Comparison of ENCODE assay signal across 23 cellular contexts in the genomic region with DNA sequence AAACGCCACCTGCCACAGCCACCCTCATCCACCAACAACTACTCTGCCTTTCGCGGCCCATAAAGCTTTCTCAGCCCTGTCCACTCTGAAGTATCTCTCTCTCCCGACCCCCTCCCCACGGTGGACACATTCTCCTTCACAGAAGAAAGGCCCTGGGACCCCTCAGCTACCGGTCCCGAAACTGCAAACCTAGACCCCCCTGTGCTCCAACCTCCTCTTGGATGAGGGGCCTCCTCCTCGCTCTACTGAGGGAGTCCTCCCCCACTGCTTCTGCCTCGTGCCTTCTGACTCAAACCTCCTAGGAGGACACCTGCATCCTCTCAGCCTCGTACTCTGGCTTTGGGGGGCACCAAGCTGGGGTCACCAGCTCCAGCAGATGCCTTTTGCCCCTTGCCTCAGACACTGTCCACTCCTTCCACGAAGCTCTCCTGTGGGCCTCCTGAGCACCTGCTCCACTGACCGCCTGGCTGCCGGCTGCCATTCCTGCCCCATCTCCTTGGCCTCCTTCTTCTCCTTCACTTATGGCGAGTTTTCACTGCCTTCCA. TPM values are rescaled to one million over a fixed set of nuclear protein-coding genes. Genes with fewer than 3 reads are reported as not detected.
DNase-seq lines count a peak whose midpoint lies in the region; ATAC-seq and TF ChIP-seq lines count a peak whose summit lies in the region.
"Had no signal": no experiment of that assay in that cellular context is flagged by ENCODE, and none has a peak within 500 bp of the region (broad histone marks: within the 10 kb centered on the region; RNA-seq: fewer than 3 reads in every experiment).

No MANE protein-coding gene starts in this region.

- H3K27me3 Mint-ChIP-seq in CD8-positive, alpha-beta T cell (ENCODE audit: low read depth): no peaks in the 10 kb centered on the region
- H3K27me3 Mint-ChIP-seq in activated naive CD8-positive, alpha-beta T cell treated with anti-CD3 and anti-CD28 coated beads, Interleukin-2, amount 50 U/mL, for 24 hours: no peaks in the 10 kb centered on the region
- H3K27me3 Mint-ChIP-seq: natural killer cell treated with Interleukin-12 subunit alpha and Interleukin-12 subunit beta and Interleukin-15 and Interleukin-18, amount 100 ng/mL, for 72 hours had no signal

- H3K18ac ChIP-seq in neuronal stem cell (ENCODE audit: low read length): peak overlapping the region; percentile 37

- no peak overlapping the region for H3K4ac ChIP-seq in neuronal stem cell (ENCODE audit: low read length)

- peak; percentile 44 for DNase-seq in activated CD8-positive, alpha-beta memory T cell treated with anti-CD3 and anti-CD28 coated beads for 24 hours
- DNase-seq in activated CD8-positive, alpha-beta memory T cell treated with anti-CD3 and anti-CD28 coated beads, Interleukin-2, amount 50 U/mL, for 4 hours: no peak
- DNase-seq in CD8-positive, alpha-beta T cell: no peak
- no peak for DNase-seq in activated naive CD8-positive, alpha-beta T cell treated with anti-CD3 and anti-CD28 coated beads, Interleukin-2, amount 50 U/mL, for 24 hours
- DNase-seq in neuronal stem cell (ENCODE audit: low spot score) (no peak), cerebellar nuclear complex (lab: John Stamatoyannopoulos, UW) (no peak), NCI-H2227 (lab: John Stamatoyannopoulos, UW; ENCODE audit: unreplicated experiment) (no peak)
- DNase-seq: activated effector memory CD4-positive, alpha-beta T cell treated with anti-CD3 and anti-CD28 coated beads, Interleukin-2, amount 50 U/mL, for 16 hours; anterior cingulate cortex; DMS153; KG1; NCI-H1436 treated with DMSO at 0.1 percent for 48 hours; NCI-H510A treated with DMSO at 0.1 percent for 48 hours; sigmoid colon; uterus had no signal

- H3K9me3 ChIP-seq in CD8-positive, alpha-beta T cell (ENCODE audit: low read length): no peaks in the 10 kb centered on the region
- H3K9me3 ChIP-seq in neuronal stem cell (replicated peaks in 1 of 2; ENCODE audit: control insufficient read depth in 2 of 2, insufficient read depth in 1 of 2, low read depth in 1 of 2, low read length in 2 of 2): peaks cover 0 to 4% of the 10 kb centered on the region in 2 donors
- H3K9me3 ChIP-seq: BLaER1 treated with 17β-estradiol and CSF1 and Interleukin-3, amounts not matched to agents 10 nM and 100 nM; HAP-1; sigmoid colon; suprapubic skin; uterus had no signal

- no CpG with 5 or more reads among the region's 14 CpGs for WGBS in neuronal stem cell (ENCODE audit: extremely low coverage in 2 of 2, insufficient read length in 2 of 2, insufficient replicate concordance in 1 of 2), 2 donors

- H3K9me3 Mint-ChIP-seq in CD8-positive, alpha-beta T cell: no peaks in the 10 kb centered on the region
- no peaks in the 10 kb centered on the region for H3K9me3 Mint-ChIP-seq in activated naive CD8-positive, alpha-beta T cell treated with anti-CD3 and anti-CD28 coated beads, Interleukin-2, amount 50 U/mL, for 24 hours
- H3K9me3 Mint-ChIP-seq: natural killer cell treated with Interleukin-12 subunit alpha and Interleukin-12 subunit beta and Interleukin-15 and Interleukin-18, amount 100 ng/mL, for 72 hours had no signal

- H3K23ac ChIP-seq in neuronal stem cell (ENCODE audit: low read depth, low read length, poor library complexity): no peak overlapping the region

- CTCF ChIA-PET in CD8-positive, alpha-beta T cell (lab: Charles Lee): interaction anchor here (1.0 to 1.4 kb wide), 2 partner anchors 57 to 59 kb away, joined by 4 read pairs; no protein-coding TSS in a partner anchor

- peaks cover 83% of the 10 kb centered on the region for H3K36me3 Mint-ChIP-seq in CD8-positive, alpha-beta T cell
- peaks cover 15% of the 10 kb centered on the region for H3K36me3 Mint-ChIP-seq in activated naive CD8-positive, alpha-beta T cell treated with anti-CD3 and anti-CD28 coated beads, Interleukin-2, amount 50 U/mL, for 24 hours (ENCODE audit: low read depth)
- H3K36me3 Mint-ChIP-seq: natural killer cell treated with Interleukin-12 subunit alpha and Interleukin-12 subunit beta and Interleukin-15 and Interleukin-18, amount 100 ng/mL, for 72 hours had no signal

- peaks cover 14% of the 10 kb centered on the region for H3K4me1 ChIP-seq in CD8-positive, alpha-beta T cell (ENCODE audit: insufficient read depth, low read length)
- peaks cover 10 to 13% of the 10 kb centered on the region in 2 donors for H3K4me1 ChIP-seq in neuronal stem cell (ENCODE audit: control insufficient read depth in 2 of 2, insufficient read depth in 1 of 2, low read depth in 1 of 2, low read length in 2 of 2)
- H3K4me1 ChIP-seq: parathyroid adenoma, suprapubic skin, uterus had no signal

- no peak overlapping the region for H3K4me3 ChIP-seq in CD8-positive, alpha-beta T cell (ENCODE audit: low read depth, low read length)
- no peak overlapping the region for H3K4me3 ChIP-seq in neuronal stem cell (ENCODE audit: low read length in 2 of 2)
- H3K4me3 ChIP-seq: BLaER1 treated with 17β-estradiol and CSF1 and Interleukin-3, amounts not matched to agents 10 nM and 100 nM; cardiac muscle cell; HAP-1; sigmoid colon; suprapubic skin; uterus had no signal

- H3K4me2 ChIP-seq in neuronal stem cell (ENCODE audit: insufficient read depth, low read length, poor library complexity, severe bottlenecking): no peak overlapping the region

- H2AFZ ChIP-seq in neuronal stem cell (ENCODE audit: low read length): no peak overlapping the region
- H2AFZ ChIP-seq: parathyroid adenoma had no signal

- H3K9ac ChIP-seq in neuronal stem cell (ENCODE audit: low read depth, low read length, poor library complexity): no peak overlapping the region
- H3K9ac ChIP-seq: parathyroid adenoma had no signal

- H2BK15ac ChIP-seq in neuronal stem cell (ENCODE audit: low read length): no peak overlapping the region

- H2AK5ac ChIP-seq in neuronal stem cell (ENCODE audit: low read depth, low read length): no peak overlapping the region

- peaks cover 49% of the 10 kb centered on the region for H3K36me3 ChIP-seq in CD8-positive, alpha-beta T cell (ENCODE audit: insufficient read depth, low read length)
- peaks cover 5 to 14% of the 10 kb centered on the region in 2 donors for H3K36me3 ChIP-seq in neuronal stem cell (replicated peaks in 1 of 2; ENCODE audit: control insufficient read depth in 2 of 2, insufficient read depth in 2 of 2, low read length in 2 of 2)
- H3K36me3 ChIP-seq: cardiac muscle cell, uterus had no signal

- POLR2A ChIA-PET in CD8-positive, alpha-beta T cell (lab: Charles Lee): no interaction called here

- ATAC-seq in CD8-positive, alpha-beta T cell: no peak
- no peak for ATAC-seq in activated naive CD8-positive, alpha-beta T cell treated with anti-CD3 and anti-CD28 coated beads, Interleukin-2, amount 50 U/mL, for 24 hours
- ATAC-seq in GM19467 (IDR thresholded peaks at IDR 0.05; ENCODE audit: unreplicated experiment): no peak
- ATAC-seq: left lobe of liver; natural killer cell treated with Interleukin-12 subunit alpha and Interleukin-12 subunit beta and Interleukin-15 and Interleukin-18, amount 100 ng/mL, for 72 hours had no signal

- TF ChIP-seq CTCF in CD8-positive, alpha-beta T cell (IDR thresholded peaks at IDR 0.05): no peak

- H3K4me3 Mint-ChIP-seq in CD8-positive, alpha-beta T cell: no peak overlapping the region
- no peak overlapping the region for H3K4me3 Mint-ChIP-seq in activated naive CD8-positive, alpha-beta T cell treated with anti-CD3 and anti-CD28 coated beads, Interleukin-2, amount 50 U/mL, for 24 hours
- H3K4me3 Mint-ChIP-seq: natural killer cell treated with Interleukin-12 subunit alpha and Interleukin-12 subunit beta and Interleukin-15 and Interleukin-18, amount 100 ng/mL, for 72 hours had no signal

- peaks cover 34% of the 10 kb centered on the region for H3K4me1 Mint-ChIP-seq in CD8-positive, alpha-beta T cell (ENCODE audit: low read depth)
- H3K4me1 Mint-ChIP-seq in activated naive CD8-positive, alpha-beta T cell treated with anti-CD3 and anti-CD28 coated beads, Interleukin-2, amount 50 U/mL, for 24 hours: peaks cover 20% of the 10 kb centered on the region

- no peak overlapping the region for H3K27ac ChIP-seq in CD8-positive, alpha-beta T cell (ENCODE audit: low read depth, low read length)
- H3K27ac ChIP-seq in neuronal stem cell (replicated peaks; ENCODE audit: low read length): no peak overlapping the region
- H3K27ac ChIP-seq: BLaER1 treated with 17β-estradiol and CSF1 and Interleukin-3, amounts not matched to agents 10 nM and 100 nM; cardiac muscle cell; parathyroid adenoma; sigmoid colon; suprapubic skin; uterus had no signal

- H2BK120ac ChIP-seq in neuronal stem cell (ENCODE audit: low read depth, low read length): no peak overlapping the region

- H3K27me3 ChIP-seq in CD8-positive, alpha-beta T cell (ENCODE audit: insufficient read depth, low read length): no peaks in the 10 kb centered on the region
- H3K27me3 ChIP-seq in neuronal stem cell (ENCODE audit: control insufficient read depth in 3 of 3, insufficient read depth in 3 of 3, low read depth in 1 of 3, low read length in 3 of 3): peaks cover 0 to 3% (median 0%) of the 10 kb centered on the region in 3 experiments
- H3K27me3 ChIP-seq: BLaER1 treated with 17β-estradiol and CSF1 and Interleukin-3, amounts not matched to agents 10 nM and 100 nM; cardiac muscle cell; sigmoid colon; suprapubic skin; uterus had no signal

- H2BK5ac ChIP-seq in neuronal stem cell (ENCODE audit: low read length): no peak overlapping the region

- H3K27ac Mint-ChIP-seq in CD8-positive, alpha-beta T cell: peak overlapping the region; percentile 69
- H3K27ac Mint-ChIP-seq in activated naive CD8-positive, alpha-beta T cell treated with anti-CD3 and anti-CD28 coated beads, Interleukin-2, amount 50 U/mL, for 24 hours: peak overlapping the region; percentile 21
- H3K27ac Mint-ChIP-seq: natural killer cell treated with Interleukin-12 subunit alpha and Interleukin-12 subunit beta and Interleukin-15 and Interleukin-18, amount 100 ng/mL, for 72 hours had no signal

- intact Hi-C loops in CD8-positive, alpha-beta T cell (cut with DNase I, micrococcal nuclease): no loop called here

- no peak overlapping the region for H3K14ac ChIP-seq in neuronal stem cell (ENCODE audit: low read length)

- no peak overlapping the region for H4K91ac ChIP-seq in neuronal stem cell (ENCODE audit: low read depth, low read length, poor library complexity)

- peaks cover 2% of the 10 kb centered on the region for H3K79me1 ChIP-seq in neuronal stem cell (ENCODE audit: low read depth, low read length)

- H4K8ac ChIP-seq in neuronal stem cell (ENCODE audit: low read depth, low read length): no peak overlapping the region

- no peak overlapping the region for H2BK12ac ChIP-seq in neuronal stem cell (ENCODE audit: low read length)

RNA-seq across cellular contexts. Expression of gene RNASET2, which starts 24.9 kb away (rescaled TPM):
- total RNA-seq in CD8-positive, alpha-beta T cell: 10 to 100 TPM; 93.1 to 98.9 TPM
- polyA plus RNA-seq in neuronal stem cell (2013, experiment 1 of 2): 24.1 TPM
- 25.1 TPM for polyA plus RNA-seq in neuronal stem cell (2013, experiment 2 of 2)
